ENCODE assay signal across 8 cellular contexts in genomic region chr2:240513544-240514287, GRCh38. TPM values are rescaled to one million over a fixed set of nuclear protein-coding genes. Genes with fewer than 3 reads are reported as not detected.
DNase-seq lines count a peak whose midpoint lies in the region; ATAC-seq and TF ChIP-seq lines count a peak whose summit lies in the region.

No MANE protein-coding gene starts in this region.

- H3K4me3 ChIP-seq in MG63, result no peak overlapping the region

- peak; percentile 98 for ATAC-seq in central memory CD8-positive, alpha-beta T cell (replicated peaks; ENCODE audit: extremely low read depth, poor library complexity, severe bottlenecking)

- DNase-seq in HCEC 1CT (peak; percentile 87), MG63 (peak; percentile 66), left kidney (ENCODE audit: low read depth, low spot score) (peak; percentile 86), DMS153 (lab: John Stamatoyannopoulos, UW) (no peak)
- DNase-seq in activated CD4-positive, CD25-positive, alpha-beta regulatory T cell treated with anti-CD3 and anti-CD28 coated beads, Interleukin-2, amount 50 U/mL, for 72 hours, result peak; percentile 85
- peak; percentile 77 to 81 for DNase-seq in central memory CD8-positive, alpha-beta T cell (ENCODE audit: low spot score in 2 of 2)
- DNase-seq in stimulated activated CD4-positive, alpha-beta T cell treated with anti-CD3 and anti-CD28 coated beads, Interleukin-4, amount 100 ng/mL, for 24 hours, result peak; percentile 86

- H3K4me3 Mint-ChIP-seq in central memory CD8-positive, alpha-beta T cell, result peak overlapping the region; percentile 6

- H3K9me3 Mint-ChIP-seq in central memory CD8-positive, alpha-beta T cell, result no peaks in the 10 kb centered on the region

- H3K9me3 ChIP-seq in MG63, result no peaks in the 10 kb centered on the region

- H3K36me3 ChIP-seq in MG63, result peaks cover 8% of the 10 kb centered on the region

- peaks cover 5% of the 10 kb centered on the region for H3K36me3 Mint-ChIP-seq in central memory CD8-positive, alpha-beta T cell (ENCODE audit: insufficient read depth)

- H3K4me1 Mint-ChIP-seq in central memory CD8-positive, alpha-beta T cell, result peaks cover 21% of the 10 kb centered on the region

- TF ChIP-seq CTCF in GM12872 (IDR thresholded peaks at IDR 0.05; ENCODE audit: insufficient read depth, low read depth, low read length), result peak; percentile 97

- H3K27ac Mint-ChIP-seq in central memory CD8-positive, alpha-beta T cell (ENCODE audit: low read depth), result peak overlapping the region; percentile 91

- no peaks in the 10 kb centered on the region for H3K27me3 Mint-ChIP-seq in central memory CD8-positive, alpha-beta T cell

- H3K27me3 ChIP-seq in MG63, result no peaks in the 10 kb centered on the region

RNA-seq across cellular contexts. Expression of gene ANKMY1, which starts 44.1 kb away (rescaled TPM):
- 10.2 and 23.8 TPM in 2 replicates for total RNA-seq in MG63 (2014; rRNA removed; shearing (Covaris generic); ENCODE audit: low replicate concordance)

RNA-seq across cellular contexts. Expression of gene DUSP28, which starts 46.4 kb away (rescaled TPM):
- 6.3 and 7.3 TPM in 2 replicates for total RNA-seq in MG63 (2014; rRNA removed; shearing (Covaris generic); ENCODE audit: low replicate concordance)

RNA-seq across cellular contexts. Expression of gene RNPEPL1, which starts 54.6 kb away (rescaled TPM):
- 13.6 and 13.9 TPM in 2 replicates for total RNA-seq in MG63 (2014; rRNA removed; shearing (Covaris generic); ENCODE audit: low replicate concordance)
